Comparison of ENCODE assay signal across 9 cellular contexts in the genomic region with DNA sequence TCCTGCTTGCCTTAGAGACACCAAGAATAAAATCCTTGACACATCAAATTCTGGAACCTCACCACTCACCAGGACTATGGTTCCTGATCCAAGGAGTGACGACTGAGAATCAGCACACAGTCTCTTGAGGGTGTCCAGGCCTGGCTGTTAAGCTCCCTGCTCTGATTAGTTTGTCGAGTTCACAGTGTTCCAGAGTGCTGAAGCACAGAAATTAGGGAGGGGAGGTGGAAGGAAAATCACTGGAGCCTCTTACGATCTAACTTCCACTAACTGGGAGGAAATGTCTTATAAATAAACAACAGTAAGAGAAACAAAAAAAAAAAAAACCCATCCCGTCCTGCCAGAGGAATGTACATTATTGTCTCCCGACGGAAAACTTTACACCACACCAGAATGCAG.
DNase-seq lines count a peak whose midpoint lies in the region; ATAC-seq and TF ChIP-seq lines count a peak whose summit lies in the region.
"Had no signal": no experiment of that assay in that cellular context is flagged by ENCODE, and none has a peak within 500 bp of the region (broad histone marks: within the 10 kb centered on the region; RNA-seq: fewer than 3 reads in every experiment).

No MANE protein-coding gene starts in this region.

- no peak for ATAC-seq in stimulated activated memory B cell treated with anti-CD40 and anti-IgM and Interleukin-4, amounts not matched to agents 10 μg/mL and 1 μg/mL and 100 μg/mL, for 72 hours
- ATAC-seq in activated CD8-positive, alpha-beta memory T cell treated with anti-CD3 and anti-CD28 coated beads, Interleukin-2, amount 10 ng/mL, durations not matched to agents 7 days and 5 days = no peak
- no peak for ATAC-seq in GM21390 (IDR thresholded peaks at IDR 0.05; ENCODE audit: unreplicated experiment)
- ATAC-seq in GM18520 (IDR thresholded peaks at IDR 0.05; ENCODE audit: unreplicated experiment) = no peak

- H3K4me1 Mint-ChIP-seq in stimulated activated memory B cell treated with anti-CD40 and anti-IgM and Interleukin-4, amounts not matched to agents 10 μg/mL and 1 μg/mL and 100 μg/mL, for 72 hours = peaks cover 26% of the 10 kb centered on the region
- no peaks in the 10 kb centered on the region for H3K4me1 Mint-ChIP-seq in activated CD8-positive, alpha-beta memory T cell treated with anti-CD3 and anti-CD28 coated beads, Interleukin-2, amount 10 ng/mL, durations not matched to agents 7 days and 5 days

- no peaks in the 10 kb centered on the region for H3K9me3 Mint-ChIP-seq in stimulated activated memory B cell treated with anti-CD40 and anti-IgM and Interleukin-4, amounts not matched to agents 10 μg/mL and 1 μg/mL and 100 μg/mL, for 72 hours
- H3K9me3 Mint-ChIP-seq in activated CD8-positive, alpha-beta memory T cell treated with anti-CD3 and anti-CD28 coated beads, Interleukin-2, amount 10 ng/mL, durations not matched to agents 7 days and 5 days (ENCODE audit: low read depth) = no peaks in the 10 kb centered on the region
- H3K9me3 Mint-ChIP-seq: naive B cell had no signal

- intact Hi-C loops in ovary (cut with DNase I) = no loop called here

- H3K4me3 Mint-ChIP-seq in stimulated activated memory B cell treated with anti-CD40 and anti-IgM and Interleukin-4, amounts not matched to agents 10 μg/mL and 1 μg/mL and 100 μg/mL, for 72 hours = no peak overlapping the region
- H3K4me3 Mint-ChIP-seq in activated CD8-positive, alpha-beta memory T cell treated with anti-CD3 and anti-CD28 coated beads, Interleukin-2, amount 10 ng/mL, durations not matched to agents 7 days and 5 days = no peak overlapping the region

- TF ChIP-seq CTCF in AG09319 (IDR thresholded peaks at IDR 0.05; ENCODE audit: low read depth, low read length) = no peak
- no peak for TF ChIP-seq CTCF in ovary (IDR thresholded peaks at IDR 0.05)

- no peaks in the 10 kb centered on the region for H3K27me3 Mint-ChIP-seq in stimulated activated memory B cell treated with anti-CD40 and anti-IgM and Interleukin-4, amounts not matched to agents 10 μg/mL and 1 μg/mL and 100 μg/mL, for 72 hours
- no peaks in the 10 kb centered on the region for H3K27me3 Mint-ChIP-seq in activated CD8-positive, alpha-beta memory T cell treated with anti-CD3 and anti-CD28 coated beads, Interleukin-2, amount 10 ng/mL, durations not matched to agents 7 days and 5 days
- H3K27me3 Mint-ChIP-seq: naive B cell had no signal

- peak overlapping the region; percentile 71 for H3K27ac ChIP-seq in SJCRH30
- H3K27ac ChIP-seq in ovary = peak overlapping the region; percentile 64 to 91

- H3K27ac Mint-ChIP-seq in stimulated activated memory B cell treated with anti-CD40 and anti-IgM and Interleukin-4, amounts not matched to agents 10 μg/mL and 1 μg/mL and 100 μg/mL, for 72 hours = no peak overlapping the region
- no peak overlapping the region for H3K27ac Mint-ChIP-seq in activated CD8-positive, alpha-beta memory T cell treated with anti-CD3 and anti-CD28 coated beads, Interleukin-2, amount 10 ng/mL, durations not matched to agents 7 days and 5 days

- peak overlapping the region; percentile 48 for H3K4me3 ChIP-seq in SJCRH30
- H3K4me3 ChIP-seq in ovary = peak overlapping the region; percentile 34

- H3K9me3 ChIP-seq in SJCRH30 (replicated peaks) (no peaks in the 10 kb centered on the region; the same call in 1 of the 2 replicates), ovary (no peaks in the 10 kb centered on the region)

- DNase-seq in AG09319 (ENCODE audit: extremely low read depth, low read depth) (peak; percentile 36), SJCRH30 (peak in 1 of 2 experiments; percentile 30), glomerular endothelial cell (ENCODE audit: extremely low read depth, low read depth, low spot score) (peak; percentile 47), ovary (peak; percentile 29 to 68 (median 55))
- DNase-seq in activated CD8-positive, alpha-beta memory T cell treated with anti-CD3 and anti-CD28 coated beads, Interleukin-2, amount 10 ng/mL, durations not matched to agents 7 days and 5 days = no peak
- DNase-seq: naive B cell had no signal

- H3K36me3 Mint-ChIP-seq in stimulated activated memory B cell treated with anti-CD40 and anti-IgM and Interleukin-4, amounts not matched to agents 10 μg/mL and 1 μg/mL and 100 μg/mL, for 72 hours = peaks cover 16% of the 10 kb centered on the region
- H3K36me3 Mint-ChIP-seq in activated CD8-positive, alpha-beta memory T cell treated with anti-CD3 and anti-CD28 coated beads, Interleukin-2, amount 10 ng/mL, durations not matched to agents 7 days and 5 days = no peaks in the 10 kb centered on the region

- H3K36me3 ChIP-seq in SJCRH30 (no peaks in the 10 kb centered on the region), ovary (no peaks in the 10 kb centered on the region)

- H3K4me1 ChIP-seq in SJCRH30 (peaks cover 12% of the 10 kb centered on the region), ovary (ENCODE audit: insufficient read depth) (peaks cover 8% of the 10 kb centered on the region)

- H3K27me3 ChIP-seq in SJCRH30 (no peaks in the 10 kb centered on the region), ovary (no peaks in the 10 kb centered on the region)

- no peak for TF ChIP-seq EP300 in ovary (IDR thresholded peaks at IDR 0.05)

- CTCF ChIA-PET in activated CD8-positive, alpha-beta memory T cell treated with anti-CD3 and anti-CD28 coated beads, Interleukin-2, amount 10 ng/mL, durations not matched to agents 7 days and 5 days (lab: Charles Lee) = no interaction called here

- 0 to 6% (median 2%) methylated on average over 6 of the region's 6 CpGs for WGBS in ovary, 3 donors

- TF ChIP-seq POLR2A in ovary (IDR thresholded peaks at IDR 0.05) = no peak
